Comparison of ENCODE assay signal across 13 cellular contexts in genomic region chrX:40035726-40036125, GRCh38.
DNase-seq lines count a peak whose midpoint lies in the region; ATAC-seq and TF ChIP-seq lines count a peak whose summit lies in the region.
"Had no signal": no experiment of that assay in that cellular context is flagged by ENCODE, and none has a peak within 500 bp of the region (broad histone marks: within the 10 kb centered on the region; RNA-seq: fewer than 3 reads in every experiment).

No MANE protein-coding gene starts in this region.

- H3K4me3 ChIP-seq in right lobe of liver: no peak overlapping the region

- H3K27ac ChIP-seq in right lobe of liver: no peak overlapping the region
- H3K27ac ChIP-seq: 22Rv1, KMS-11 had no signal

- WGBS in right lobe of liver (ENCODE audit: insufficient coverage, low coverage, low lambda C conversion rate, missing lambda C conversion rate): 66% methylated on average over 4 of the region's 5 CpGs

- H3K4me1 ChIP-seq in right lobe of liver: no peaks in the 10 kb centered on the region

- H3K36me3 ChIP-seq in right lobe of liver: no peaks in the 10 kb centered on the region

- TF ChIP-seq POLR2A in right lobe of liver (IDR thresholded peaks at IDR 0.05): no peak

- no peaks in the 10 kb centered on the region for H3K27me3 ChIP-seq in right lobe of liver

- intact Hi-C loops in right lobe of liver (cut with DNase I): no loop called here

- peak; percentile 37 to 76 (median 50) for ATAC-seq in right lobe of liver
- ATAC-seq in GM18519 (IDR thresholded peaks at IDR 0.05; ENCODE audit: low FRiP score, unreplicated experiment): no peak
- ATAC-seq in GM21423 (IDR thresholded peaks at IDR 0.05; ENCODE audit: unreplicated experiment): no peak

- peak; percentile 14 for DNase-seq in NCI-H2029 (lab: John Stamatoyannopoulos, UW)
- DNase-seq in NCI-H2029 treated with DMSO at 0.1 percent for 48 hours (lab: John Stamatoyannopoulos, UW): no peak
- DNase-seq in kidney tubule cell (ENCODE audit: low spot score): peak; percentile 43
- DNase-seq in right lobe of liver: peak in 1 of 3 donors; percentile 46
- no peak for DNase-seq in pons (ENCODE audit: low spot score)
- DNase-seq in NCI-H446 (lab: John Stamatoyannopoulos, UW): no peak
- DNase-seq: CD4-positive, alpha-beta T cell; DND-41; GDM1 had no signal

- no peak for TF ChIP-seq CTCF in right lobe of liver (IDR thresholded peaks at IDR 0.05)

- peaks cover 0 to 5% (median 0%) of the 10 kb centered on the region in 4 donors for H3K9me3 ChIP-seq in right lobe of liver

Comparison
In these comparisons a context has a peak if more than half of its experiments do, and no peak if none do; other contexts are left out.
1. DNase-seq: peak in NCI-H2029 (single experiment) and kidney tubule cell (single experiment); none in NCI-H2029 treated with DMSO at 0.1 percent for 48 hours (single experiment), pons (single experiment) and NCI-H446 (0 of 2).
2. ATAC-seq: peak in right lobe of liver (4 of 4); none in GM18519 (single experiment) and GM21423 (single experiment).